17 cellular contexts compared by ENCODE assay signal in genomic region chr2:3316456-3317276, GRCh38.
"Had no signal": no experiment of that assay in that cellular context is flagged by ENCODE, and none has a peak within 500 bp of the region (broad histone marks: within the 10 kb centered on the region; RNA-seq: fewer than 3 reads in every experiment).

No MANE protein-coding gene starts in this region.

- H3K27me3 Mint-ChIP-seq: memory B cell; natural killer cell treated with Interleukin-12 subunit alpha and Interleukin-12 subunit beta and Interleukin-15 and Interleukin-18, amount 100 ng/mL, for 72 hours had no signal

- H3K9me3 Mint-ChIP-seq: memory B cell; natural killer cell treated with Interleukin-12 subunit alpha and Interleukin-12 subunit beta and Interleukin-15 and Interleukin-18, amount 100 ng/mL, for 72 hours; T-helper 2 cell treated with Interferon-gamma antibody and Interleukin-4, amounts not matched to agents 5 μg/mL and 100 μg/mL, for 36 hours had no signal

- FAIRE-seq: endometrium had no signal

- H3K27me3 ChIP-seq: dorsolateral prefrontal cortex, esophagus muscularis mucosa, left lung, stomach had no signal

- H3K4me3 ChIP-seq: dorsolateral prefrontal cortex, esophagus muscularis mucosa, left lung, stomach, thoracic aorta had no signal

- H3K9me3 ChIP-seq: esophagus muscularis mucosa, left lung, stomach, thoracic aorta had no signal

- H3K4me1 ChIP-seq: esophagus muscularis mucosa, left lung had no signal

- H3K4me3 Mint-ChIP-seq: activated T-cell treated with anti-CD3 and anti-CD28 coated beads, Interleukin-2, amount 50 U/mL, for 72 hours; memory B cell; natural killer cell treated with Interleukin-12 subunit alpha and Interleukin-12 subunit beta and Interleukin-15 and Interleukin-18, amount 100 ng/mL, for 72 hours; T-helper 2 cell treated with Interferon-gamma antibody and Interleukin-4, amounts not matched to agents 5 μg/mL and 100 μg/mL, for 36 hours had no signal

- H3K27ac ChIP-seq: dorsolateral prefrontal cortex, esophagus muscularis mucosa, left lung, stomach, thoracic aorta had no signal

- H3K27ac Mint-ChIP-seq: activated T-cell treated with anti-CD3 and anti-CD28 coated beads, Interleukin-2, amount 50 U/mL, for 72 hours; memory B cell; natural killer cell treated with Interleukin-12 subunit alpha and Interleukin-12 subunit beta and Interleukin-15 and Interleukin-18, amount 100 ng/mL, for 72 hours; T-helper 2 cell treated with Interferon-gamma antibody and Interleukin-4, amounts not matched to agents 5 μg/mL and 100 μg/mL, for 36 hours had no signal

- H3K36me3 ChIP-seq: thoracic aorta had no signal

- H3K36me3 Mint-ChIP-seq: natural killer cell treated with Interleukin-12 subunit alpha and Interleukin-12 subunit beta and Interleukin-15 and Interleukin-18, amount 100 ng/mL, for 72 hours had no signal

- ATAC-seq: activated CD4-positive, CD25-positive, alpha-beta regulatory T cell treated with anti-CD3 and anti-CD28 coated beads, Interleukin-2, amount 50 U/mL, for 24 hours; activated T-cell treated with anti-CD3 and anti-CD28 coated beads, Interleukin-2, amount 50 U/mL, for 72 hours; left lung; natural killer cell treated with Interleukin-12 subunit alpha and Interleukin-12 subunit beta and Interleukin-15 and Interleukin-18, amount 100 ng/mL, for 72 hours had no signal

- DNase-seq: activated CD4-positive, alpha-beta T cell treated with anti-CD3 and anti-CD28 coated beads, Interleukin-2, amount 50 U/mL, for 48 hours; activated naive CD4-positive, alpha-beta T cell; activated T-cell treated with anti-CD3 and anti-CD28 coated beads, Interleukin-2, amount 50 U/mL, for 72 hours; cerebellar nuclear complex; foreskin fibroblast; left lung; stimulated activated CD4-positive, alpha-beta T cell treated with anti-CD3 and anti-CD28 coated beads, Interleukin-4, amount 100 ng/mL, for 1 hour; stimulated activated CD8-positive, alpha-beta memory T cell treated with anti-CD3 and anti-CD28 coated beads, Interleukin-4, amount 100 ng/mL, for 48 hours; stomach had no signal
